Comparison of ENCODE assay signal across 33 cellular contexts in genomic region chr2:185477452-185477851, GRCh38.
"Had no signal": no experiment of that assay in that cellular context is flagged by ENCODE, and none has a peak within 500 bp of the region (broad histone marks: within the 10 kb centered on the region; RNA-seq: fewer than 3 reads in every experiment).

No MANE protein-coding gene starts in this region.

- H3K27me3 ChIP-seq: adrenal gland, esophagus squamous epithelium, hepatocyte, pancreas had no signal

- DNase-seq: activated CD4-positive, alpha-beta T cell treated with anti-CD3 and anti-CD28 coated beads for 48 hours; activated CD4-positive, alpha-beta T cell treated with anti-CD3 and anti-CD28 coated beads, Interleukin-2, amount 50 U/mL, for 48 hours; activated CD8-positive, alpha-beta memory T cell treated with anti-CD3 and anti-CD28 coated beads for 24 hours; activated effector memory CD4-positive, alpha-beta T cell treated with anti-CD3 and anti-CD28 coated beads, Interleukin-2, amount 50 U/mL, for 16 hours; activated naive CD4-positive, alpha-beta T cell treated with anti-CD3 and anti-CD28 coated beads for 36 hours; activated naive CD8-positive, alpha-beta T cell treated with anti-CD3 and anti-CD28 coated beads for 36 hours; activated T-cell treated with anti-CD3 and anti-CD28 coated beads, Interleukin-2, amount 50 U/mL, for 1 hour; adrenal gland; aorta; central memory CD4-positive, alpha-beta T cell; endodermal cell; esophagus squamous epithelium; islet precursor cell; left cardiac atrium; naive thymus-derived CD4-positive, alpha-beta T cell; nucleus accumbens; pancreas; psoas muscle; stimulated activated naive CD4-positive, alpha-beta T cell treated with Interleukin-2 at 50 U/mL for 16 hours; T-helper 1 cell; trophoblast cell had no signal

- H3K27ac Mint-ChIP-seq: activated naive CD4-positive, alpha-beta T cell treated with anti-CD3 and anti-CD28 coated beads for 36 hours; activated naive CD8-positive, alpha-beta T cell treated with anti-CD3 and anti-CD28 coated beads for 36 hours; activated T-helper 1 cell treated with anti-CD3 and anti-CD28 coated beads, Interleukin-12 subunit alpha, Interleukin-12 subunit beta, Interleukin-2, Interleukin-4 antibody, amounts not matched to agents 30 ng/mL and 10 ng/mL and 1 ng/mL, durations not matched to agents 14 hours and 24 hours and 36 hours; brain; dendritic cell treated with granulocyte-macrophage colony-stimulating factor and Interleukin-4, amounts not matched to agents 40 ng/mL and 50 ng/mL, for 4 days; endodermal cell; naive thymus-derived CD4-positive, alpha-beta T cell; T-helper 2 cell treated with Interferon-gamma antibody and Interleukin-4, amounts not matched to agents 5 μg/mL and 100 μg/mL, for 36 hours had no signal

- H3K4me1 ChIP-seq: adrenal gland, esophagus squamous epithelium, pancreas, psoas muscle had no signal

- H3K9me3 Mint-ChIP-seq: activated T-helper 1 cell treated with anti-CD3 and anti-CD28 coated beads, Interleukin-12 subunit alpha, Interleukin-12 subunit beta, Interleukin-2, Interleukin-4 antibody, amounts not matched to agents 30 ng/mL and 10 ng/mL and 1 ng/mL, durations not matched to agents 14 hours and 24 hours and 36 hours; mesothelial cell of epicardium; neural crest cell had no signal

- H3K4me3 ChIP-seq: adrenal gland, esophagus squamous epithelium, hepatocyte, pancreas, psoas muscle, thoracic aorta had no signal

- H2AFZ ChIP-seq: hepatocyte had no signal

- H3K4me2 ChIP-seq: hepatocyte had no signal

- ATAC-seq: activated CD4-positive, CD25-positive, alpha-beta regulatory T cell treated with anti-CD3 and anti-CD28 coated beads, Interleukin-2, amount 50 U/mL, for 24 hours; left cardiac atrium; naive thymus-derived CD4-positive, alpha-beta T cell; pancreas; psoas muscle had no signal

- H3K36me3 ChIP-seq: adrenal gland, esophagus squamous epithelium, pancreas, thoracic aorta had no signal

- H3K4me3 Mint-ChIP-seq: activated naive CD4-positive, alpha-beta T cell treated with anti-CD3 and anti-CD28 coated beads for 36 hours; activated naive CD8-positive, alpha-beta T cell treated with anti-CD3 and anti-CD28 coated beads for 36 hours; activated T-helper 1 cell treated with anti-CD3 and anti-CD28 coated beads, Interleukin-12 subunit alpha, Interleukin-12 subunit beta, Interleukin-2, Interleukin-4 antibody, amounts not matched to agents 30 ng/mL and 10 ng/mL and 1 ng/mL, durations not matched to agents 14 hours and 24 hours and 36 hours; brain; dendritic cell treated with granulocyte-macrophage colony-stimulating factor and Interleukin-4, amounts not matched to agents 40 ng/mL and 50 ng/mL, for 4 days; endodermal cell; mesothelial cell of epicardium; naive thymus-derived CD4-positive, alpha-beta T cell; neural crest cell; T-helper 2 cell treated with Interferon-gamma antibody and Interleukin-4, amounts not matched to agents 5 μg/mL and 100 μg/mL, for 36 hours had no signal

- H3K27ac ChIP-seq: adrenal gland, epithelial cell of prostate, esophagus squamous epithelium, hepatocyte, pancreas, psoas muscle, thoracic aorta, VCaP had no signal

- H3K27me3 Mint-ChIP-seq: activated naive CD8-positive, alpha-beta T cell treated with anti-CD3 and anti-CD28 coated beads for 36 hours; brain; dendritic cell treated with granulocyte-macrophage colony-stimulating factor and Interleukin-4, amounts not matched to agents 40 ng/mL and 50 ng/mL, for 4 days; naive thymus-derived CD4-positive, alpha-beta T cell had no signal

- H3K9me3 ChIP-seq: adrenal gland, pancreas, psoas muscle, thoracic aorta had no signal

- FAIRE-seq: pancreas, urothelium cell line had no signal

- H3K4me1 Mint-ChIP-seq: activated naive CD8-positive, alpha-beta T cell treated with anti-CD3 and anti-CD28 coated beads for 36 hours; naive thymus-derived CD4-positive, alpha-beta T cell; neural crest cell had no signal

- H3K79me2 ChIP-seq: hepatocyte had no signal

- H3K36me3 Mint-ChIP-seq: activated naive CD8-positive, alpha-beta T cell treated with anti-CD3 and anti-CD28 coated beads for 36 hours; naive thymus-derived CD4-positive, alpha-beta T cell had no signal
